Comparison of ENCODE assay signal across 1 cellular context in genomic region chr1:38129971-38130370, GRCh38.
TF ChIP-seq lines count a peak whose summit lies in the region.

No MANE protein-coding gene starts in this region.

TF ChIP-seq in H1, 55 proteins besides CTCF, POLR2A, EP300 and RAD21:
- TF ChIP-seq SIN3A (conservative IDR thresholded peaks at IDR 0.05 in 1 of 2, IDR thresholded peaks at IDR 0.05 in 1 of 2; ENCODE audit: low read depth in 1 of 2, low read length in 2 of 2) (no peak), BRCA1 (IDR thresholded peaks at IDR 0.05; ENCODE audit: low read depth, low read length) (no peak), EGR1 (IDR thresholded peaks at IDR 0.05; ENCODE audit: borderline replicate concordance, low read depth, low read length) (no peak), ZNF274 (IDR thresholded peaks at IDR 0.05; ENCODE audit: borderline replicate concordance, extremely low read depth, low read length) (no peak), NANOG (IDR thresholded peaks at IDR 0.05; ENCODE audit: insufficient read depth, low read depth, low read length, poor library complexity, severe bottlenecking) (no peak), JUND (IDR thresholded peaks at IDR 0.05; ENCODE audit: low read length) (no peak), JUN (IDR thresholded peaks at IDR 0.05; ENCODE audit: low read depth, low read length) (no peak), CREB1 (IDR thresholded peaks at IDR 0.05) (no peak), USF2 (IDR thresholded peaks at IDR 0.05; ENCODE audit: low read length) (no peak), HDAC2 (IDR thresholded peaks at IDR 0.05; ENCODE audit: borderline replicate concordance in 1 of 2, low read depth in 2 of 2, low read length in 2 of 2) (no peak), RFX5 (IDR thresholded peaks at IDR 0.05; ENCODE audit: borderline replicate concordance, low read depth, low read length) (no peak)
